Comparison of ENCODE assay signal across 20 cellular contexts in the genomic region with DNA sequence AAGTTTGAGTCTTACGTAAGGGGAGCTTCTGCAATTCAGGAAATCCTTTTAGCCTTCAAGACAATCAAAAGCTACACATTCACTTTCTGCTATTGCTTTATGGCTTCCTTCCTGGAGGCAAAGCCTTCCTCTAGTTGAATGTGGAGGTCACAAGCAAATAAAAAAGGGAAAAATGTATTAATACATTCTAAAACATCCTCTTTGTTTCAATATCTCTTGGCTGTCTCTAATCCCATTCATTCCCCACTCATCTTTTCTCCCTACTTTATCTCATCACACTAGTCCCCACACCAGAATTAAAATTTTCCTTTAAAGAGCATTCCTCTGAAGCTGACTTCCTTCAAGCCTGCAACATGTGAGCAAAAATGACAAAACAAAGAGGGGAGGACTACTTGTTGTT.
"Had no signal": no experiment of that assay in that cellular context is flagged by ENCODE, and none has a peak within 500 bp of the region (broad histone marks: within the 10 kb centered on the region; RNA-seq: fewer than 3 reads in every experiment).

No MANE protein-coding gene starts in this region.

- H3K4me1 Mint-ChIP-seq: immature natural killer cell, memory B cell, mesothelial cell of epicardium, natural killer cell, neural crest cell had no signal

- H3K9me3 ChIP-seq: colonic mucosa, gastrocnemius medialis, left lung, lower lobe of right lung, ovary, stomach had no signal

- DNase-seq: colonic mucosa; effector CD4-positive, alpha-beta T cell; endodermal cell; gastrocnemius medialis; immature natural killer cell; left lung; lower lobe of right lung; natural killer cell; ovary; right cardiac atrium; small intestine; stimulated activated CD4-positive, alpha-beta T cell treated with anti-CD3 and anti-CD28 coated beads, Interleukin-12 subunit alpha, Interleukin-12 subunit beta, amount 100 ng/mL, for 4 hours; stimulated activated naive CD4-positive, alpha-beta T cell; stomach; substantia nigra; trophoblast cell had no signal

- ATAC-seq: esophagus mucosa, gastrocnemius medialis, left lung, lower lobe of right lung, natural killer cell, right cardiac atrium had no signal

- H3K4me3 ChIP-seq: colonic mucosa, gastrocnemius medialis, left lung, lower lobe of right lung, ovary, stomach had no signal

- H3K9me3 Mint-ChIP-seq: endodermal cell, memory B cell, mesothelial cell of epicardium, neural crest cell had no signal

- H3K4me3 Mint-ChIP-seq: endodermal cell, immature natural killer cell, memory B cell, mesothelial cell of epicardium, natural killer cell, neural crest cell had no signal

- H3K27ac Mint-ChIP-seq: endodermal cell, immature natural killer cell, memory B cell, mesothelial cell of epicardium, natural killer cell had no signal

- H3K27ac ChIP-seq: colonic mucosa, gastrocnemius medialis, left lung, lower lobe of right lung, ovary, stomach had no signal

- H3K36me3 ChIP-seq: colonic mucosa, gastrocnemius medialis, left lung, lower lobe of right lung, ovary, stomach had no signal

- H3K36me3 Mint-ChIP-seq: immature natural killer cell, memory B cell, mesothelial cell of epicardium, natural killer cell had no signal

- H3K4me1 ChIP-seq: colonic mucosa, gastrocnemius medialis, left lung, lower lobe of right lung, stomach had no signal

- H3K27me3 Mint-ChIP-seq: memory B cell had no signal

- H3K27me3 ChIP-seq: colonic mucosa, gastrocnemius medialis, left lung, ovary, stomach had no signal
